In the genomic region with DNA sequence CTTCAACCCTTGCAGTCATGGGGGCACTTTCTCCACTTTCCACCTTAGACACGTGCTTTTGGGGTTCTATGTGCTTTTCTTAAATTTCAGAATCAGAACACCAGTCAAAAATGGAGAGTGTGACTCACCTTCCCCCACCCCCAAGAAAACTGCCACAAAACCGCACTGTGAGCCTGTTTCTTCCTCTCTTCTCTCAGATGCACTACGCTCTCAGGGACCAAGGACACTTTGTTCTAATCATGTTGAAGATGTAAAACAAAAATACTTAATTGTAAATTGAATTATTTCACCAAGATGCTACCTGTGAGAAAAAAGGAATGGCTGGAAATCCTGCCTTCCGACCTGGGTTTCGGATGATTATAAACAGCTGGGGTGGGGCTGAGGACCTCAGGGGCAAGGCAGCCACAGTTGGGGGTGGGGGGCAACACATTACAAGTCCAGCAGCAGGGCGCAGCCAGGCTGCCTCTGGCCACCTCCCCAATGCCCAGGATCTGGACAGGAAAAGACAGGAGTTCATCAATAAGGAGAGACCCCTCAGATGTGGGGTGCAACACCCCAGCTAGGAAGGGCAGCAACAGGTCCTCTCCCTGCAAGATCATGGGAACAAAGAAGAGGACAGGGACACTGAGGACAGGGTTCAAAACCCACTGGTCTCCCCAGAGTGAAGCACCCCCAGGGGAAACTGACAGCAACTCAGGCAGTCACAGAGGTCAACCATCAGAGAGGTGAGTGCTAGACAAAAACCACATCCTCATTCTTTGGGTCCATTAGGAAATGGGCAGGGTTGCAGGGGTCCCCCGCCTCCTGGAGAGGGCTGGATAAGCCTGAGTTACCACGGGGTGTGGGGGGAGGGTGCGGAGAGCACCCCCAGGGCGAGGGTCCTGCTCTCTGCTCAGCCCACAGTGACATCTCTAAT, we compare ENCODE assay signal across 8 cellular contexts. TPM values are rescaled to one million over a fixed set of nuclear protein-coding genes. Genes with fewer than 3 reads are reported as not detected.
DNase-seq lines count a peak whose midpoint lies in the region; ATAC-seq and TF ChIP-seq lines count a peak whose summit lies in the region.

No MANE protein-coding gene starts in this region.

- H3K9me3 ChIP-seq in CD4-positive, alpha-beta T cell (ENCODE audit: control insufficient read depth, low read length), result no peaks in the 10 kb centered on the region
- no peaks in the 10 kb centered on the region for H3K9me3 ChIP-seq in A673 (ENCODE audit: low read depth, low read length, poor library complexity, severe bottlenecking)

- ATAC-seq in CD4-positive, alpha-beta T cell (ENCODE audit: poor library complexity), result peak; percentile 76
- ATAC-seq in GM21619 (IDR thresholded peaks at IDR 0.05; ENCODE audit: unreplicated experiment), result peak; percentile 31
- peak; percentile 49 to 54 for ATAC-seq in activated T-cell treated with anti-CD3 and anti-CD28 coated beads, Interleukin-2, amount 50 U/mL, for 4 hours

- H3K27ac Mint-ChIP-seq in CD4-positive, alpha-beta T cell, result peak overlapping the region; percentile 96
- peak overlapping the region; percentile 39 for H3K27ac Mint-ChIP-seq in neural crest cell (ENCODE audit: unreplicated experiment)

- peaks cover 97% of the 10 kb centered on the region for H3K4me1 Mint-ChIP-seq in CD4-positive, alpha-beta T cell (ENCODE audit: low read depth)
- peaks cover 98% of the 10 kb centered on the region for H3K4me1 Mint-ChIP-seq in activated T-cell treated with anti-CD3 and anti-CD28 coated beads, Interleukin-2, amount 50 U/mL, for 4 hours (ENCODE audit: low read depth)
- H3K4me1 Mint-ChIP-seq in neural crest cell, result peaks cover 38% of the 10 kb centered on the region

- H3K36me3 Mint-ChIP-seq in CD4-positive, alpha-beta T cell (ENCODE audit: low read depth), result peaks cover 80% of the 10 kb centered on the region
- H3K36me3 Mint-ChIP-seq in activated T-cell treated with anti-CD3 and anti-CD28 coated beads, Interleukin-2, amount 50 U/mL, for 4 hours (ENCODE audit: insufficient read depth), result peaks cover 39% of the 10 kb centered on the region
- peaks cover 2% of the 10 kb centered on the region for H3K36me3 Mint-ChIP-seq in neural crest cell (ENCODE audit: low read depth)

- POLR2A ChIA-PET in CD4-positive, alpha-beta T cell (lab: Charles Lee), result interaction anchor here (0.6 to 2.5 kb wide), 13 partner anchors 8 to 85 kb away, joined by 3 to 12 read pairs (median 4); no protein-coding TSS in a partner anchor
- POLR2A ChIA-PET in A673 (lab: Charles Lee; ENCODE audit: low non-redundant PET), result no interaction called here

- CTCF ChIA-PET in CD4-positive, alpha-beta T cell (lab: Charles Lee), result interaction anchor here (2.5 kb wide), 1 partner anchor 85 kb away, joined by 9 read pairs; no protein-coding TSS in a partner anchor
- CTCF ChIA-PET in A673 (lab: Charles Lee), result no interaction called here

- peak overlapping the region; percentile 37 for H3K4me3 ChIP-seq in NB4 (ENCODE audit: low read depth, low read length)
- H3K4me3 ChIP-seq in A673 (ENCODE audit: low read depth, low read length, poor library complexity, severe bottlenecking), result no peak overlapping the region

- DNase-seq in CD4-positive, alpha-beta T cell, result peak; percentile 59 to 86 (median 75)
- DNase-seq in NB4 (ENCODE audit: low read depth) (peak; percentile 89), neural crest cell (ENCODE audit: low read depth, low spot score) (no peak), NCI-H510A (lab: John Stamatoyannopoulos, UW) (no peak), NCI-H446 treated with DMSO at 0.1 percent for 48 hours (lab: John Stamatoyannopoulos, UW) (no peak), A673 (ENCODE audit: low spot score) (no peak)
- DNase-seq in activated T-cell treated with anti-CD3 and anti-CD28 coated beads, Interleukin-2, amount 50 U/mL, for 4 hours, result peak; percentile 80

- no peaks in the 10 kb centered on the region for H3K36me3 ChIP-seq in A673 (ENCODE audit: insufficient read depth, low read length, poor library complexity, severe bottlenecking)

- no peaks in the 10 kb centered on the region for H3K4me1 ChIP-seq in A673 (ENCODE audit: insufficient read depth, low read length, poor library complexity, severe bottlenecking)

- H3K4me3 Mint-ChIP-seq in CD4-positive, alpha-beta T cell, result peak overlapping the region; percentile 76
- H3K4me3 Mint-ChIP-seq in activated T-cell treated with anti-CD3 and anti-CD28 coated beads, Interleukin-2, amount 50 U/mL, for 4 hours, result peak overlapping the region; percentile 75
- H3K4me3 Mint-ChIP-seq in neural crest cell, result no peak overlapping the region

- intact Hi-C loops in CD4-positive, alpha-beta T cell (cut with DNase I, micrococcal nuclease), result loop anchor here (1.0 to 5.0 kb wide), 6 partner anchors 9 to 58 kb away; a partner anchor contains a TSS
- intact Hi-C loops in A673 (cut with micrococcal nuclease; ENCODE audit: unreplicated experiment), result loop anchor here (2.0 kb wide), 1 partner anchor 57 kb away; no protein-coding TSS in a partner anchor

- no peaks in the 10 kb centered on the region for H3K9me3 Mint-ChIP-seq in CD4-positive, alpha-beta T cell
- H3K9me3 Mint-ChIP-seq in activated T-cell treated with anti-CD3 and anti-CD28 coated beads, Interleukin-2, amount 50 U/mL, for 4 hours, result no peaks in the 10 kb centered on the region
- H3K9me3 Mint-ChIP-seq in neural crest cell, result no peaks in the 10 kb centered on the region

- TF ChIP-seq CTCF in CD4-positive, alpha-beta T cell (IDR thresholded peaks at IDR 0.05), result no peak
- TF ChIP-seq CTCF in NB4 (IDR thresholded peaks at IDR 0.05; ENCODE audit: low read depth, low read length), result no peak
- no peak for TF ChIP-seq CTCF in neural crest cell (conservative IDR thresholded peaks at IDR 0.05)
- no peak for TF ChIP-seq CTCF in A673 (conservative IDR thresholded peaks at IDR 0.05; ENCODE audit: low read depth, low read length)

- no peak for TF ChIP-seq POLR2A in NB4 (IDR thresholded peaks at IDR 0.05; ENCODE audit: extremely low read depth, insufficient read length)

- H3K27me3 Mint-ChIP-seq in CD4-positive, alpha-beta T cell, result no peaks in the 10 kb centered on the region
- H3K27me3 Mint-ChIP-seq in activated T-cell treated with anti-CD3 and anti-CD28 coated beads, Interleukin-2, amount 50 U/mL, for 4 hours (ENCODE audit: low read depth), result no peaks in the 10 kb centered on the region
- H3K27me3 Mint-ChIP-seq in neural crest cell (ENCODE audit: low read depth), result no peaks in the 10 kb centered on the region

- no peaks in the 10 kb centered on the region for H3K27me3 ChIP-seq in CD4-positive, alpha-beta T cell (ENCODE audit: control insufficient read depth, insufficient read depth, low read length)
- H3K27me3 ChIP-seq in A673 (replicated peaks; ENCODE audit: insufficient read depth, low read depth, low read length, poor library complexity), result no peaks in the 10 kb centered on the region

- peak overlapping the region; percentile 84 for H3K27ac ChIP-seq in CD4-positive, alpha-beta T cell (ENCODE audit: low read depth, low read length)
- H3K27ac ChIP-seq in A673 (ENCODE audit: low read depth, low read length, poor library complexity, severe bottlenecking), result no peak overlapping the region

- BruUV-seq in A673 (replicated peaks; lab: Mats Ljungman, UMichigan), result no TSS peak

RNA-seq across cellular contexts. Expression of a gene that starts 33.7 kb away (rescaled TPM):
- 100 to 1,000 TPM; 399 to 430 TPM for total RNA-seq in CD4-positive, alpha-beta T cell
- 100 to 1,000 TPM; 248 to 348 (median 344) TPM for total RNA-seq in activated T-cell treated with anti-CD3 and anti-CD28 coated beads, Interleukin-2, amount 50 U/mL, for 4 hours
- total RNA-seq in neural crest cell, result 32.3 and 33.5 TPM in 2 replicates
- total RNA-seq in A673 (2021), result 14.2 and 16.7 TPM in 2 replicates

Comparison
In these comparisons a context has a peak if more than half of its experiments do, and no peak if none do; other contexts are left out.
1. DNase-seq: peak in CD4-positive, alpha-beta T cell (10 of 10), NB4 (single experiment) and activated T-cell treated with anti-CD3 and anti-CD28 coated beads, Interleukin-2, amount 50 U/mL, for 4 hours (single experiment); none in neural crest cell (single experiment), NCI-H510A (single experiment), NCI-H446 treated with DMSO at 0.1 percent for 48 hours (single experiment) and A673 (single experiment).
2. Peak in every context shown above with its lines, with median percentiles within 50 percentile points of each other: ATAC-seq.